ENCODE assay signal across 21 cellular contexts in the genomic region with DNA sequence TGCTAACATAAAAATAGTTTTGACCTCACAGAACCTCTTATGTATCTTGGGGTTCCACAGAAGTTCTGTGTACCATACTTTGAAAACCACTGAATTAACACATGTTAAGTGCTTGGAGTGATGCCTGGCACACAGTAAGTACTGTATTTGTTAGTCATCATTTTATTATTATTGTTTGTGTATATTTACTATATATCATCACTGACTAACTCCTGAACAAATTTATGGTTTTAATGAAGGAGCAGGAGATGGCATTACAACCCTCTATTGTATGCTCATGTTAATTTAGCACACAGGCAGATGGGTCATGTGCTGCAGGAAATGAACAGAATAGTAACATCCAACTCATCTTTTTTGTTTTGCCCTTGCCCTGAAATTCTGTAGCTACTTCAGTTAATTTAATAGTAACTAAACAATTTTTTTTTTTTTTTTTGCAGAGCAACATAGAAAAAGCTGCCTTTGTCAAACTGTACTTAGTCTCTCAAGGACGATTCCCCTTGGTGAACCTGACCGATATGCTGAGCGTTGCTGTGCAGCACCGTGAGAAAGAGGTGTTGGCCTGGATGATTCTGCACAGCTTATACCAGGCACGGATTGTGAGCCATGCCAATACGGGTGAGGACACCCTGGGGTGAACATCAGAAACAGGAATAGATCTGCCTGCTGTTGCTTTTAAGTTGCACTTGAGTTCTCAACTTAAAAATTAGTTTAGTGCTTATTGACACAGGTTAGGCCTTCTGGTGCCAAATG.
"Had no signal": no experiment of that assay in that cellular context is flagged by ENCODE, and none has a peak within 500 bp of the region (broad histone marks: within the 10 kb centered on the region; RNA-seq: fewer than 3 reads in every experiment).

No MANE protein-coding gene starts in this region.

- H3K79me2 ChIP-seq: hepatocyte had no signal

- ATAC-seq: activated T-cell treated with anti-CD3 and anti-CD28 coated beads, Interleukin-2, amount 50 U/mL, for 72 hours; left lobe of liver; lower lobe of right lung; naive thymus-derived CD4-positive, alpha-beta T cell; sciatic nerve; stimulated activated naive B cell treated with anti-CD40 and anti-IgM and Interleukin-4, amounts not matched to agents 10 μg/mL and 1 μg/mL and 100 μg/mL, for 72 hours; upper lobe of right lung had no signal

- H3K9me3 ChIP-seq: lower lobe of right lung, thoracic aorta, upper lobe of right lung had no signal

- H3K4me2 ChIP-seq: hepatocyte, smooth muscle cell had no signal

- H3K4me3 ChIP-seq: cardiac muscle cell, hepatocyte, lower lobe of right lung, smooth muscle cell, thoracic aorta, upper lobe of right lung had no signal

- H2AFZ ChIP-seq: hepatocyte had no signal

- DNase-seq: activated CD4-positive, alpha-beta memory T cell treated with anti-CD3 and anti-CD28 coated beads for 36 hours; activated CD4-positive, alpha-beta T cell treated with anti-CD3 and anti-CD28 coated beads for 48 hours; activated effector memory CD4-positive, alpha-beta T cell treated with Interleukin-2 at 50 U/mL for 16 hours; activated naive CD4-positive, alpha-beta T cell treated with anti-CD3 and anti-CD28 coated beads for 36 hours; activated T-cell treated with anti-CD3 and anti-CD28 coated beads, Interleukin-2, amount 50 U/mL, for 72 hours; effector CD4-positive, alpha-beta T cell; glutamatergic neuron; immature natural killer cell; lower lobe of right lung; naive thymus-derived CD4-positive, alpha-beta T cell; stimulated activated CD4-positive, alpha-beta T cell treated with anti-CD3 and anti-CD28 coated beads, Interleukin-15, amount 100 ng/mL, for 24 hours; stimulated activated CD8-positive, alpha-beta memory T cell treated with anti-CD3 and anti-CD28 coated beads, Interleukin-4, amount 100 ng/mL, for 48 hours; stimulated activated naive B cell treated with anti-CD40 and anti-IgM and Interleukin-4, amounts not matched to agents 10 μg/mL and 1 μg/mL and 100 μg/mL, for 72 hours; T1000; upper lobe of right lung had no signal

- H3K27me3 ChIP-seq: cardiac muscle cell, hepatocyte, upper lobe of right lung had no signal

- H3K27ac ChIP-seq: cardiac muscle cell, hepatocyte, lower lobe of right lung, thoracic aorta, upper lobe of right lung had no signal
